In the genomic region with DNA sequence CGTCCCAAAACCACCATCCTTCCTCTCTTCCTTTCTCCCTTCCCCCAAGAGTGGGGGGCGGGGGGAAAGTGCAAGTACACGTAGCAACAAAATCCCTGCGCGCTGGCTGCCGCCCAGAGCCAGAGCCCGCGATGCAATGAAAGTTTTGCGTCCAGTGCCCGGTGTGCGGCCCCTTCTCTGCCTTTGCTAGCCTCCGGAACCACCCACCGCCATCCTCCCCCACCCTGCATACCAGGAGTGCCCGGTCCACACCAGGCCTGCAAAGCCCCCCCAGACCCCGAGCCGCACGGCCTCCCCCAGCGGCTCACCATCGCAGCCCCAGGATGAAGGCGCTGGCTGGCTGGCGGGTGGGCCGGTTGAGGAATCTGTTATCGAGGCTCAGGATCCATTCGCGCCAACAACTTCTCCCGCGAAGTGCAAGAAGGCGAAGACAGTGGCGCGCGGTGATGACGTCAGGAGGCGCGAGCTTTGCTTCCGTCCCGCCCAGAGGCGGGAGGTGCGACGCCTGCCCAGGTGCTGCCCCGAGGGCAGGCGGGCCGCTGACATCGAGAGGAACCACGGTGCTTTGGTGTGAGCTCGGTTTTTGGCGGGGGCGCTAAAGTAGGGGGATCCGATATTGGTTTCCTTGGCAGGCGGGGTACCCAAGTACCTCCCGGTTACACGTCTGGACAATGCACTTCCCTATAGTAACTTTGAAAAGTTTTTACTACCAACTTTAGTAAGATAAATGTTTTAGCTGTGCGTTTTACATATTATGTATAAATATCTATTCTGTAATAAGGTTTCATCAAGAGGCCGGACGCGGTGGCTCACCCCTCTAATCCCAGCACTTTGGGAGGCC, we compare ENCODE assay signal across 8 cellular contexts. TPM values are rescaled to one million over a fixed set of nuclear protein-coding genes. Genes with fewer than 3 reads are reported as not detected.
DNase-seq lines count a peak whose midpoint lies in the region; ATAC-seq, FAIRE-seq and TF ChIP-seq lines count a peak whose summit lies in the region.

A gene with protein sequence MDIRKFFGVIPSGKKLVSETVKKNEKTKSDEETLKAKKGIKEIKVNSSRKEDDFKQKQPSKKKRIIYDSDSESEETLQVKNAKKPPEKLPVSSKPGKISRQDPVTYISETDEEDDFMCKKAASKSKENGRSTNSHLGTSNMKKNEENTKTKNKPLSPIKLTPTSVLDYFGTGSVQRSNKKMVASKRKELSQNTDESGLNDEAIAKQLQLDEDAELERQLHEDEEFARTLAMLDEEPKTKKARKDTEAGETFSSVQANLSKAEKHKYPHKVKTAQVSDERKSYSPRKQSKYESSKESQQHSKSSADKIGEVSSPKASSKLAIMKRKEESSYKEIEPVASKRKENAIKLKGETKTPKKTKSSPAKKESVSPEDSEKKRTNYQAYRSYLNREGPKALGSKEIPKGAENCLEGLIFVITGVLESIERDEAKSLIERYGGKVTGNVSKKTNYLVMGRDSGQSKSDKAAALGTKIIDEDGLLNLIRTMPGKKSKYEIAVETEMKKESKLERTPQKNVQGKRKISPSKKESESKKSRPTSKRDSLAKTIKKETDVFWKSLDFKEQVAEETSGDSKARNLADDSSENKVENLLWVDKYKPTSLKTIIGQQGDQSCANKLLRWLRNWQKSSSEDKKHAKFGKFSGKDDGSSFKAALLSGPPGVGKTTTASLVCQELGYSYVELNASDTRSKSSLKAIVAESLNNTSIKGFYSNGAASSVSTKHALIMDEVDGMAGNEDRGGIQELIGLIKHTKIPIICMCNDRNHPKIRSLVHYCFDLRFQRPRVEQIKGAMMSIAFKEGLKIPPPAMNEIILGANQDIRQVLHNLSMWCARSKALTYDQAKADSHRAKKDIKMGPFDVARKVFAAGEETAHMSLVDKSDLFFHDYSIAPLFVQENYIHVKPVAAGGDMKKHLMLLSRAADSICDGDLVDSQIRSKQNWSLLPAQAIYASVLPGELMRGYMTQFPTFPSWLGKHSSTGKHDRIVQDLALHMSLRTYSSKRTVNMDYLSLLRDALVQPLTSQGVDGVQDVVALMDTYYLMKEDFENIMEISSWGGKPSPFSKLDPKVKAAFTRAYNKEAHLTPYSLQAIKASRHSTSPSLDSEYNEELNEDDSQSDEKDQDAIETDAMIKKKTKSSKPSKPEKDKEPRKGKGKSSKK (minus strand): TSS at position 432 of the 841 bp plus-strand sequence. CDS start 121 bp downstream, at position 311.

- DNase-seq in GM12892 (ENCODE audit: insufficient read length) (peak; percentile 73), NCI-H1930 (lab: John Stamatoyannopoulos, UW) (peak; percentile 78 to 82), T1000 (lab: John Stamatoyannopoulos, UW) (peak; percentile 87), astrocyte of the hippocampus (ENCODE audit: low read depth, low spot score) (peak; percentile 97), hypothalamus (lab: John Stamatoyannopoulos, UW) (peak; percentile 23 to 87 (median 69)), retinal pigment epithelial cell (ENCODE audit: low read depth) (peak; percentile 75), cortex of kidney (lab: John Stamatoyannopoulos, UW) (no peak)

- TF ChIP-seq CTCF in retinal pigment epithelial cell (conservative IDR thresholded peaks at IDR 0.05; ENCODE audit: low read depth, low read length): no peak

- peak; percentile 79 for ATAC-seq in HG02884 (IDR thresholded peaks at IDR 0.05; ENCODE audit: unreplicated experiment)

- FAIRE-seq in GM12892 (lab: Jason Lieb, UNC): peak; percentile 100

- TF ChIP-seq POLR2A in GM12892 (IDR thresholded peaks at IDR 0.05; ENCODE audit: low read depth, low read length): peak; percentile 86

- peak within 1 kb of the TSS; percentile 94 for H3K4me3 ChIP-seq in retinal pigment epithelial cell (ENCODE audit: low read length)

RNA-seq across cellular contexts. Expression of the gene that starts here (rescaled TPM):
- polyA plus RNA-seq in GM12892 (2012; ENCODE audit: missing spikeins): 27.8 TPM
